17 cellular contexts compared by ENCODE assay signal in the genomic region with DNA sequence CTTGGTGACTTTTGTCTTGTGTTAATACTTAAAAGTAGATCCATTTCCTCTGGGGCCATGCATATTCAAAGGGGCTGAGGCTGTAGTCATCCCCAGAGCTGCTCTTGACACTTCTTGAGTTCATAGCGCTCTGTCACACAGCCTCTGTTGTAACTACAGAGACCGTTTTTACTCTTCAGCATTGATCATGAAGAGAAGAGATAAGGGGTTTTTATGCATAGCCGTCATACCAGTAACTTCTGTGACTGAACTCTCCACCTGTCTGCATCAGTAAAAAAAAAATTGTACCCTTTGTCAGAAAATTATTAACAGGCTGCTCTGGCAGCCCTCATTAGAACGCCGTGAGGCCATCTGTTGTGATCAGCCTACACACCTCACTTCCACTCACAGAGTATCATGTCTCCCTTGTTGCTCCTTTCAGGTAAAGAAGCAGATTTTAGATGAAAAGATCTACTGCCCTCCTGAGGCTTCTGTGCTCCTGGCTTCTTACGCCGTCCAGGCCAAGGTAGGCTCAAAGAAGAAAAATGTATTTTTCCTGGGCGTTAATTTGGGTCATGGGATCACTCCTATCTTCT. TPM values are rescaled to one million over a fixed set of nuclear protein-coding genes. Genes with fewer than 3 reads are reported as not detected.
A peak's percentile ranks its signal among the peaks of the same experiment; 100 is the strongest.
DNase-seq lines count a peak whose midpoint lies in the region; ATAC-seq and TF ChIP-seq lines count a peak whose summit lies in the region.
"Had no signal": no experiment of that assay in that cellular context is flagged by ENCODE, and none has a peak within 500 bp of the region (broad histone marks: within the 10 kb centered on the region; RNA-seq: fewer than 3 reads in every experiment).

No MANE protein-coding gene starts in this region.

- ATAC-seq in left colon (peak; percentile 9), HG02840 (IDR thresholded peaks at IDR 0.05; ENCODE audit: low FRiP score, unreplicated experiment) (no peak)
- ATAC-seq: esophagus mucosa had no signal

- peaks cover 44 to 55% of the 10 kb centered on the region in 2 donors for H3K36me3 Mint-ChIP-seq in CD4-positive, alpha-beta memory T cell
- peaks cover 26% of the 10 kb centered on the region for H3K36me3 Mint-ChIP-seq in T-helper 2 cell treated with Interferon-gamma antibody and Interleukin-4, amounts not matched to agents 5 μg/mL and 100 μg/mL, for 36 hours (ENCODE audit: low read depth)

- in situ Hi-C loops in GM23248 (cut with MboI) = no loop called here
- in situ Hi-C loops in brain microvascular endothelial cell (cut with HindIII; ENCODE audit: low pct_ligation_motif_present, low sequenced_read_pairs) = no loop called here
- in situ Hi-C loops in HAP-1 (cut with MboI; ENCODE audit: low sequenced_read_pairs) = no loop called here

- H3K4me3 ChIP-seq in CD4-positive, alpha-beta memory T cell (ENCODE audit: low read length in 2 of 2) = no peak overlapping the region
- H3K4me3 ChIP-seq in GM23248 (0 out of 2 replicates have a peak overlapping the region, but pooled peaks have one; percentile 36), brain microvascular endothelial cell (ENCODE audit: low read depth, low read length) (no peak overlapping the region), HAP-1 (no peak overlapping the region)
- H3K4me3 ChIP-seq: ascending aorta, BLaER1, prostate gland had no signal

- WGBS in GM23248 (ENCODE audit: low coverage in 1 of 2, low lambda C conversion rate in 2 of 2, missing lambda C conversion rate in 2 of 2), 2 experiments = 88 to 89% methylated on average over 8 of the region's 8 CpGs

- no peaks in the 10 kb centered on the region for H3K27me3 ChIP-seq in CD4-positive, alpha-beta memory T cell (ENCODE audit: insufficient read depth, low read length)
- H3K27me3 ChIP-seq in GM23248 (replicated peaks; ENCODE audit: insufficient read depth) (no peaks in the 10 kb centered on the region), brain microvascular endothelial cell (replicated peaks) (no peaks in the 10 kb centered on the region), HAP-1 (ENCODE audit: low read depth) (no peaks in the 10 kb centered on the region)
- H3K27me3 ChIP-seq: ascending aorta, BLaER1 had no signal

- no peak overlapping the region for H2AFZ ChIP-seq in GM23248

- H3K9me2 ChIP-seq in GM23248 (ENCODE audit: insufficient read depth) = no peaks in the 10 kb centered on the region

- no peak for TF ChIP-seq CTCF in brain microvascular endothelial cell (IDR thresholded peaks at IDR 0.05; ENCODE audit: low read depth, low read length, missing control alignments)

- POLR2A ChIA-PET in CD4-positive, alpha-beta memory T cell (lab: Charles Lee; ENCODE audit: partially characterized antibody) = no interaction called here

- H3K27me3 Mint-ChIP-seq in CD4-positive, alpha-beta memory T cell = no peaks in the 10 kb centered on the region
- no peaks in the 10 kb centered on the region for H3K27me3 Mint-ChIP-seq in T-helper 2 cell treated with Interferon-gamma antibody and Interleukin-4, amounts not matched to agents 5 μg/mL and 100 μg/mL, for 36 hours (ENCODE audit: low read depth)
- H3K27me3 Mint-ChIP-seq: activated B cell treated with CpG ODN at 0.5 μM for 24 hours had no signal

- peaks cover 7 to 18% (median 12%) of the 10 kb centered on the region in 4 donors for H3K4me1 Mint-ChIP-seq in CD4-positive, alpha-beta memory T cell
- H3K4me1 Mint-ChIP-seq in T-helper 2 cell treated with Interferon-gamma antibody and Interleukin-4, amounts not matched to agents 5 μg/mL and 100 μg/mL, for 36 hours (ENCODE audit: low read depth) = peaks cover 19% of the 10 kb centered on the region
- H3K4me1 Mint-ChIP-seq: activated B cell treated with CpG ODN at 0.5 μM for 24 hours had no signal

- H3K9ac ChIP-seq in GM23248 = peak overlapping the region; percentile 50
- H3K9ac ChIP-seq: BLaER1 had no signal

- H3K79me2 ChIP-seq in GM23248 (ENCODE audit: insufficient read depth) = peaks cover 40% of the 10 kb centered on the region

- CTCF ChIA-PET in CD4-positive, alpha-beta memory T cell (lab: Charles Lee; ENCODE audit: partially characterized antibody) = interaction anchor here (0.6 kb wide), 1 partner anchor 16 kb away, joined by 3 read pairs; no protein-coding TSS in a partner anchor

- no peaks in the 10 kb centered on the region for H3K9me3 Mint-ChIP-seq in CD4-positive, alpha-beta memory T cell
- H3K9me3 Mint-ChIP-seq in T-helper 2 cell treated with Interferon-gamma antibody and Interleukin-4, amounts not matched to agents 5 μg/mL and 100 μg/mL, for 36 hours = no peaks in the 10 kb centered on the region
- H3K9me3 Mint-ChIP-seq: activated B cell treated with CpG ODN at 0.5 μM for 24 hours had no signal

- H3K36me3 ChIP-seq in CD4-positive, alpha-beta memory T cell (ENCODE audit: insufficient read depth, low read length) = peaks cover 11% of the 10 kb centered on the region
- H3K36me3 ChIP-seq in GM23248 (ENCODE audit: low read depth) = peaks cover 24% of the 10 kb centered on the region
- H3K36me3 ChIP-seq in brain microvascular endothelial cell (replicated peaks) = peaks cover 23% of the 10 kb centered on the region
- peaks cover 30% of the 10 kb centered on the region for H3K36me3 ChIP-seq in HAP-1 (replicated peaks)
- H3K36me3 ChIP-seq: prostate gland had no signal

- H3K9me3 ChIP-seq in CD4-positive, alpha-beta memory T cell (ENCODE audit: control insufficient read depth in 1 of 2, low read length in 2 of 2) = no peaks in the 10 kb centered on the region
- H3K9me3 ChIP-seq in GM23248 (ENCODE audit: low read depth) = no peaks in the 10 kb centered on the region
- no peaks in the 10 kb centered on the region for H3K9me3 ChIP-seq in HAP-1
- H3K9me3 ChIP-seq: ascending aorta, prostate gland had no signal

- intact Hi-C loops in CD4-positive, alpha-beta memory T cell (cut with micrococcal nuclease) = no loop called here
- intact Hi-C loops in left colon (cut with DNase I, micrococcal nuclease) = no loop called here

- no peaks in the 10 kb centered on the region for H3K4me1 ChIP-seq in CD4-positive, alpha-beta memory T cell (ENCODE audit: insufficient read depth, low read length)
- H3K4me1 ChIP-seq in GM23248 (ENCODE audit: insufficient read depth) = peaks cover 20% of the 10 kb centered on the region
- no peaks in the 10 kb centered on the region for H3K4me1 ChIP-seq in HAP-1
- H3K4me1 ChIP-seq: ascending aorta, BLaER1, prostate gland had no signal

- no peak for DNase-seq in CD4-positive, alpha-beta memory T cell
- DNase-seq in GM23248 (peak; percentile 32), left colon (no peak), brain microvascular endothelial cell (no peak), HAP-1 (ENCODE audit: low spot score in 2 of 2) (no peak), NK-92 (lab: John Stamatoyannopoulos, UW; ENCODE audit: unreplicated experiment) (no peak)
- DNase-seq in T-helper 2 cell treated with Interferon-gamma antibody and Interleukin-4, amounts not matched to agents 5 μg/mL and 100 μg/mL, for 36 hours (ENCODE audit: low spot score) = no peak
- DNase-seq: activated B cell treated with CpG ODN at 0.5 μM for 24 hours, DND-41, hypothalamus, NCI-H1436 treated with DMSO at 0.1 percent for 48 hours, SW 1271 had no signal

- peak overlapping the region in 5 of 7 donors; percentile 19 to 85 (median 60) for H3K27ac Mint-ChIP-seq in CD4-positive, alpha-beta memory T cell
- peak overlapping the region; percentile 54 for H3K27ac Mint-ChIP-seq in T-helper 2 cell treated with Interferon-gamma antibody and Interleukin-4, amounts not matched to agents 5 μg/mL and 100 μg/mL, for 36 hours
- H3K27ac Mint-ChIP-seq: activated B cell treated with CpG ODN at 0.5 μM for 24 hours had no signal

- no peaks in the 10 kb centered on the region for H4K20me1 ChIP-seq in GM23248 (ENCODE audit: insufficient read depth)

- H3K27ac ChIP-seq in CD4-positive, alpha-beta memory T cell (ENCODE audit: low read depth, low read length) = no peak overlapping the region
- H3K27ac ChIP-seq in GM23248 (peak overlapping the region; percentile 63), brain microvascular endothelial cell (no peak overlapping the region)
- H3K27ac ChIP-seq: ascending aorta, BLaER1, prostate gland had no signal

- H3K4me2 ChIP-seq in GM23248 (ENCODE audit: unreplicated experiment) = peak overlapping the region; percentile 66
- H3K4me2 ChIP-seq: BLaER1 had no signal

- peaks cover 26% of the 10 kb centered on the region; the same call in 1 of the 2 replicates for H3F3A ChIP-seq in GM23248 (ENCODE audit: insufficient read depth)

- H3K4me3 Mint-ChIP-seq in CD4-positive, alpha-beta memory T cell = peak overlapping the region in 3 of 8 donors; percentile 25 to 54 (median 36)
- no peak overlapping the region for H3K4me3 Mint-ChIP-seq in T-helper 2 cell treated with Interferon-gamma antibody and Interleukin-4, amounts not matched to agents 5 μg/mL and 100 μg/mL, for 36 hours
- H3K4me3 Mint-ChIP-seq: activated B cell treated with CpG ODN at 0.5 μM for 24 hours had no signal

RNA-seq across cellular contexts. Expression of gene NF2, which starts 38.4 kb away (rescaled TPM):
- 10 to 100 TPM; 28.3 to 31.4 TPM for total RNA-seq in CD4-positive, alpha-beta memory T cell
- 10 to 100 TPM; 11.7 to 20.0 TPM for polyA plus RNA-seq in CD4-positive, alpha-beta memory T cell
- total RNA-seq in GM23248 (2014; rRNA removed; shearing (Covaris generic)) = 109 and 111 TPM in 2 replicates
- polyA plus RNA-seq in GM23248 (2016; fragmentation: Nextera tagmentation; extraction: Ambion mirVana) = 62.9 and 71.8 TPM in 2 replicates
- total RNA-seq in left colon = 10 to 100 TPM; 38.2 to 41.5 TPM
